ENCODE assay signal across 8 cellular contexts in the genomic region with DNA sequence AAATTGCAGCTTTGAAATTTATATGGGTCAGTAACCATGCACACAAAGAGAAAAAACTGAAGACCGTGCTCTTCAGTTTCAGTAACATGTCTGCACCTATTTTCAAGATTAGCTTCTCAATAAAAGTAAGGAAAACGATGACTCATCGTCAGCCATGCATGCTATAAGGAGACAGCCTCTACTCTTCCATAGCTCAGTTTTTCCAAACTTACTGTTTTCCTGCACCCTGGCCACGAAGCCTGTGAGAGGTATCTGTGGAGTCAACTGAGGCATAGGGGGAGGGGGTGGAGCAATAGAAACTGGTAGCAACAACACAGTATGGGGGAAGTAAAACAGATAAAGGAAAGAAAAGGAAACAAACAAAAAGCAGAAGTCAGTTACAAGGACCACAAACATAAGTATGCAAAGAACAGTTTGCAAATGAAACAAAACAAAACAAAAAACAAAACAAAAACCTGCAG. TPM values are rescaled to one million over a fixed set of nuclear protein-coding genes. Genes with fewer than 3 reads are reported as not detected.
A peak's percentile ranks its signal among the peaks of the same experiment; 100 is the strongest.
DNase-seq lines count a peak whose midpoint lies in the region; ATAC-seq and FAIRE-seq lines count a peak whose summit lies in the region.

No MANE protein-coding gene starts in this region.

- peaks cover 43% of the 10 kb centered on the region for H3K36me3 ChIP-seq in adipocyte (ENCODE audit: control insufficient read depth, insufficient read depth, low read length, severe bottlenecking)

- ATAC-seq in GM21526 (IDR thresholded peaks at IDR 0.05; ENCODE audit: low FRiP score, unreplicated experiment) (peak; percentile 93), HG03571 (IDR thresholded peaks at IDR 0.05; ENCODE audit: unreplicated experiment) (peak; percentile 93), left ventricle myocardium superior (no peak)

- H3K4me1 ChIP-seq in adipocyte (ENCODE audit: control insufficient read depth, insufficient read depth, low read length), result no peaks in the 10 kb centered on the region

- intact Hi-C loops in left ventricle myocardium superior (cut with micrococcal nuclease), result no loop called here

- FAIRE-seq in HTR-8/SVneo (lab: Jason Lieb, UNC), result no peak

- H3K9ac ChIP-seq in adipocyte (ENCODE audit: low read length), result no peak overlapping the region

- DNase-seq in EH (ENCODE audit: low read depth), result peak; percentile 56
- DNase-seq in adipocyte (ENCODE audit: low read depth), result peak; percentile 59
- peak; percentile 83 for DNase-seq in renal cortical epithelial cell (ENCODE audit: low read depth)
- no peak for DNase-seq in left ventricle myocardium superior
- DNase-seq in NCI-H526 (lab: John Stamatoyannopoulos, UW), result no peak
- no peak for DNase-seq in HTR-8/SVneo (ENCODE audit: insufficient read length, low spot score)

- no peaks in the 10 kb centered on the region for H3K27me3 ChIP-seq in adipocyte (replicated peaks; ENCODE audit: control insufficient read depth, insufficient read depth, low read length)

- no peak overlapping the region for H3K4me3 ChIP-seq in adipocyte (ENCODE audit: low read length)

- H3K9me3 ChIP-seq in adipocyte (ENCODE audit: control insufficient read depth, low read length), result no peaks in the 10 kb centered on the region

RNA-seq across cellular contexts. Expression of gene PDSS1, which starts 58.0 kb away (rescaled TPM):
- total RNA-seq in renal cortical epithelial cell, result 6.9 and 8.0 TPM in 2 replicates
- 5.8 TPM for total RNA-seq in left ventricle myocardium superior

Comparison
In these comparisons a context has a peak if more than half of its experiments do, and no peak if none do; other contexts are left out.
1. DNase-seq: peak in EH (single experiment), adipocyte (single experiment) and renal cortical epithelial cell (single experiment); none in left ventricle myocardium superior (single experiment), NCI-H526 (0 of 2) and HTR-8/SVneo (single experiment).